8 cellular contexts compared by ENCODE assay signal in genomic region chr18:77056399-77057015, GRCh38.
DNase-seq lines count a peak whose midpoint lies in the region; ATAC-seq lines count a peak whose summit lies in the region.

No MANE protein-coding gene starts in this region.

- H3K27ac Mint-ChIP-seq in activated naive CD8-positive, alpha-beta T cell: peak overlapping the region; percentile 90

- peak overlapping the region; percentile 75 for H3K4me3 Mint-ChIP-seq in activated naive CD8-positive, alpha-beta T cell

- no peaks in the 10 kb centered on the region for H3K9me3 Mint-ChIP-seq in activated naive CD8-positive, alpha-beta T cell (ENCODE audit: low read depth)

- no peak for ATAC-seq in HG03469 (IDR thresholded peaks at IDR 0.05; ENCODE audit: unreplicated experiment)

- H3K27me3 ChIP-seq in subcutaneous abdominal adipose tissue (ENCODE audit: control insufficient read depth in 5 of 5, insufficient read depth in 4 of 5, low read length in 5 of 5): no peaks in the 10 kb centered on the region

- peak overlapping the region in 3 of 5 donors; percentile 3 to 46 (median 6) for H3K4me3 ChIP-seq in subcutaneous abdominal adipose tissue (ENCODE audit: low read depth in 1 of 5, low read length in 5 of 5)

- H3K36me3 ChIP-seq in subcutaneous abdominal adipose tissue (ENCODE audit: control insufficient read depth in 5 of 5, insufficient read depth in 5 of 5, low read length in 5 of 5): no peaks in the 10 kb centered on the region

- peaks cover 76% of the 10 kb centered on the region for H3K4me1 Mint-ChIP-seq in activated naive CD8-positive, alpha-beta T cell (ENCODE audit: low read depth)

- H3K27me3 Mint-ChIP-seq in activated naive CD8-positive, alpha-beta T cell: no peaks in the 10 kb centered on the region

- peaks cover 8% of the 10 kb centered on the region for H3K36me3 Mint-ChIP-seq in activated naive CD8-positive, alpha-beta T cell

- DNase-seq in NCI-H748 (lab: John Stamatoyannopoulos, UW; ENCODE audit: unreplicated experiment) (peak; percentile 18), NCI-H748 treated with DMSO at 0.1 percent for 48 hours (lab: John Stamatoyannopoulos, UW) (no peak), left kidney (ENCODE audit: low read depth, low spot score) (peak; percentile 57), NCI-H82 (lab: John Stamatoyannopoulos, UW) (no peak), NCI-H2171 (lab: John Stamatoyannopoulos, UW) (no peak)

- peaks cover 9 to 72% (median 59%) of the 10 kb centered on the region in 5 donors for H3K4me1 ChIP-seq in subcutaneous abdominal adipose tissue (ENCODE audit: control insufficient read depth in 5 of 5, insufficient read depth in 5 of 5, low read length in 5 of 5)

- peak overlapping the region; percentile 76 for H3K27ac ChIP-seq in subcutaneous abdominal adipose tissue (ENCODE audit: low read depth, low read length)

- peak overlapping the region in 3 of 5 donors; percentile 10 to 46 (median 25) for H3K9ac ChIP-seq in subcutaneous abdominal adipose tissue (ENCODE audit: low read length in 5 of 5)

- H3K9me3 ChIP-seq in subcutaneous abdominal adipose tissue (ENCODE audit: control insufficient read depth in 5 of 5, low read length in 5 of 5): no peaks in the 10 kb centered on the region

Comparison
In these comparisons a context has a peak if more than half of its experiments do, and no peak if none do; other contexts are left out.
1. DNase-seq: peak in NCI-H748 (single experiment) and left kidney (single experiment); none in NCI-H748 treated with DMSO at 0.1 percent for 48 hours (single experiment), NCI-H82 (single experiment) and NCI-H2171 (single experiment).